Comparison of ENCODE assay signal across 11 cellular contexts in genomic region chr6:21767891-21768659, GRCh38.
A peak's percentile ranks its signal among the peaks of the same experiment; 100 is the strongest.
DNase-seq lines count a peak whose midpoint lies in the region; ATAC-seq and TF ChIP-seq lines count a peak whose summit lies in the region.
"Had no signal": no experiment of that assay in that cellular context is flagged by ENCODE, and none has a peak within 500 bp of the region (broad histone marks: within the 10 kb centered on the region; RNA-seq: fewer than 3 reads in every experiment).

No MANE protein-coding gene starts in this region.

- TF ChIP-seq EP300 in sigmoid colon (IDR thresholded peaks at IDR 0.05): no peak

- H3K9me3 ChIP-seq in HEK293 (ENCODE audit: control insufficient read depth, insufficient read depth, low read depth, low read length) (no peaks in the 10 kb centered on the region), thoracic aorta (no peaks in the 10 kb centered on the region), sigmoid colon (no peaks in the 10 kb centered on the region)
- H3K9me3 ChIP-seq: tibial nerve had no signal

- no peak for TF ChIP-seq POLR2A in sigmoid colon (IDR thresholded peaks at IDR 0.05)

- CTCF ChIA-PET in HEK293 (lab: Yijun Ruan, JAX): no interaction called here

- TF ChIP-seq CTCF in HEK293 (tag by site-specific recombination; IDR thresholded peaks at IDR 0.05) (no peak), fibroblast of the aortic adventitia (IDR thresholded peaks at IDR 0.05; ENCODE audit: insufficient read depth, low read length) (no peak), thoracic aorta (IDR thresholded peaks at IDR 0.05) (no peak), sigmoid colon (IDR thresholded peaks at IDR 0.05) (no peak)

- H3K4me1 ChIP-seq in HEK293 (ENCODE audit: control insufficient read depth, insufficient read depth, low read length): peaks cover 33% of the 10 kb centered on the region
- H3K4me1 ChIP-seq in thoracic aorta (ENCODE audit: control insufficient read depth in 1 of 2, low read depth in 2 of 2): peaks cover 17 to 52% of the 10 kb centered on the region in 2 donors
- peaks cover 0 to 38% (median 25%) of the 10 kb centered on the region in 4 donors for H3K4me1 ChIP-seq in sigmoid colon

- peak; percentile 41 for ATAC-seq in thoracic aorta (ENCODE audit: insufficient number of reproducible peaks, low FRiP score, low read depth)
- no peak for ATAC-seq in GM19395 (IDR thresholded peaks at IDR 0.05; ENCODE audit: unreplicated experiment)

- peak; percentile 90 for DNase-seq in amniotic epithelial cell (ENCODE audit: low read depth)
- peak; percentile 67 for DNase-seq in fibroblast of the aortic adventitia (ENCODE audit: low read depth)
- no peak for DNase-seq in thoracic aorta (ENCODE audit: low spot score)
- DNase-seq in NCI-H2029 (lab: John Stamatoyannopoulos, UW): no peak
- no peak for DNase-seq in NAMALWA (ENCODE audit: low spot score)
- DNase-seq in sigmoid colon: no peak
- DNase-seq: amniotic stem cell had no signal

- no peaks in the 10 kb centered on the region for H3K36me3 ChIP-seq in HEK293 (ENCODE audit: control insufficient read depth in 2 of 2, insufficient read depth in 1 of 2, low read length in 2 of 2)
- H3K36me3 ChIP-seq in thoracic aorta: no peaks in the 10 kb centered on the region
- H3K36me3 ChIP-seq in sigmoid colon: no peaks in the 10 kb centered on the region
- H3K36me3 ChIP-seq: tibial nerve had no signal

- H3K27ac ChIP-seq in HEK293 (ENCODE audit: extremely low read depth, low read depth, low read length): no peak overlapping the region
- peak overlapping the region in 1 of 2 donors; percentile 56 for H3K27ac ChIP-seq in thoracic aorta
- no peak overlapping the region for H3K27ac ChIP-seq in sigmoid colon

- 61 to 80% methylated on average over 3 of the region's 3 CpGs for WGBS in sigmoid colon, 2 donors

- no peaks in the 10 kb centered on the region for H3K27me3 ChIP-seq in thoracic aorta (replicated peaks; ENCODE audit: insufficient read depth)
- H3K27me3 ChIP-seq in sigmoid colon: no peaks in the 10 kb centered on the region
- H3K27me3 ChIP-seq: tibial nerve had no signal

- intact Hi-C loops in sigmoid colon (cut with DNase I): no loop called here

- H3K4me3 ChIP-seq in HEK293 (ENCODE audit: low read depth, low read length): no peak overlapping the region
- no peak overlapping the region for H3K4me3 ChIP-seq in fibroblast of the aortic adventitia (ENCODE audit: low read depth, low read length)
- no peak overlapping the region for H3K4me3 ChIP-seq in thoracic aorta
- H3K4me3 ChIP-seq in sigmoid colon: no peak overlapping the region
- H3K4me3 ChIP-seq: skin epidermis, tibial nerve had no signal

- POLR2A ChIA-PET in HEK293 (lab: Yijun Ruan, JAX): interaction anchor here (1.0 to 2.4 kb wide), 2 partner anchors 172 to 174 kb away, joined by 5 to 30 read pairs; partner anchors contain the start of gene SOX4

TF ChIP-seq in HEK293, 187 proteins besides CTCF, POLR2A, EP300 and RAD21:
- TF ChIP-seq ZNF664 (tag by site-specific recombination; IDR thresholded peaks at IDR 0.05) (peak; percentile 61), ZNF639 (tag by site-specific recombination; IDR thresholded peaks at IDR 0.05) (no peak)

Comparison
In these comparisons a context has a peak if more than half of its experiments do, and no peak if none do; other contexts are left out.
1. DNase-seq: peak in amniotic epithelial cell (single experiment) and fibroblast of the aortic adventitia (single experiment); none in thoracic aorta (single experiment), NCI-H2029 (single experiment), NAMALWA (single experiment) and sigmoid colon (single experiment).